ENCODE assay signal across 22 cellular contexts in genomic region chr1:29631836-29632420, GRCh38.
DNase-seq lines count a peak whose midpoint lies in the region; ATAC-seq, FAIRE-seq and TF ChIP-seq lines count a peak whose summit lies in the region.
"Had no signal": no experiment of that assay in that cellular context is flagged by ENCODE, and none has a peak within 500 bp of the region (broad histone marks: within the 10 kb centered on the region; RNA-seq: fewer than 3 reads in every experiment).

No MANE protein-coding gene starts in this region.

- H3K36me3 ChIP-seq in IMR-90 (ENCODE audit: control insufficient read depth, insufficient read depth, low read length) (no peaks in the 10 kb centered on the region), smooth muscle cell (ENCODE audit: low read depth) (no peaks in the 10 kb centered on the region), small intestine (ENCODE audit: control insufficient read depth in 2 of 2, insufficient read depth in 2 of 2, low read length in 2 of 2) (no peaks in the 10 kb centered on the region)
- H3K36me3 ChIP-seq: BE2C, SJSA1 had no signal

- H2BK15ac ChIP-seq in IMR-90 (ENCODE audit: low read depth, low read length) = no peak overlapping the region; the same call in 2 of the 3 replicates

- no peak for TF ChIP-seq RAD21 in IMR-90 (IDR thresholded peaks at IDR 0.05; ENCODE audit: low read length)

- no TSS peak for BruUV-seq in IMR-90 (replicated peaks; lab: Mats Ljungman, UMichigan)

- H4K20me1 ChIP-seq in IMR-90 (ENCODE audit: insufficient read depth, low read length) (no peaks in the 10 kb centered on the region; the same call in 1 of the 2 replicates), smooth muscle cell (ENCODE audit: low read depth) (no peaks in the 10 kb centered on the region)

- no peaks in the 10 kb centered on the region for H3K79me2 ChIP-seq in smooth muscle cell (ENCODE audit: low read depth)

- no peak overlapping the region for H3K23ac ChIP-seq in IMR-90 (ENCODE audit: low read depth, low read length)

- dilution Hi-C loops in IMR-90 (cut with HindIII; ENCODE audit: low sequenced_read_pairs, unreplicated experiment) = no loop called here

- no peak overlapping the region for H3K9ac ChIP-seq in IMR-90 (ENCODE audit: low read depth, low read length)
- H3K9ac ChIP-seq in smooth muscle cell (ENCODE audit: low read depth) = no peak overlapping the region

- peak; percentile 47 for ATAC-seq in IMR-90 (ENCODE audit: low read depth)
- no peak for ATAC-seq in GM18520 (IDR thresholded peaks at IDR 0.05; ENCODE audit: unreplicated experiment)
- ATAC-seq in HG02840 (IDR thresholded peaks at IDR 0.05; ENCODE audit: low FRiP score, unreplicated experiment) = no peak

- no peaks in the 10 kb centered on the region for H3K27me3 ChIP-seq in IMR-90 (ENCODE audit: control insufficient read depth, insufficient read depth, low read length)
- no peaks in the 10 kb centered on the region for H3K27me3 ChIP-seq in smooth muscle cell (ENCODE audit: low read depth)
- no peaks in the 10 kb centered on the region for H3K27me3 ChIP-seq in small intestine (ENCODE audit: control insufficient read depth in 2 of 2, insufficient read depth in 2 of 2, low read length in 2 of 2)
- H3K27me3 ChIP-seq: BE2C, SJSA1 had no signal

- H4K8ac ChIP-seq in IMR-90 (ENCODE audit: low read depth in 2 of 2, low read length in 2 of 2) = no peak overlapping the region

- intact Hi-C loops in IMR-90 (cut with micrococcal nuclease) = no loop called here

- H3K18ac ChIP-seq in IMR-90 (ENCODE audit: low read depth, low read length) = no peak overlapping the region; the same call in 1 of the 2 replicates

- in situ Hi-C loops in IMR-90 (cut with MboI; ENCODE audit: low sequenced_read_pairs) = no loop called here

- no peaks in the 10 kb centered on the region for H3F3A ChIP-seq in smooth muscle cell (ENCODE audit: low read depth)

- H4K91ac ChIP-seq in IMR-90 (ENCODE audit: insufficient read depth, low read depth, low read length) = no peak overlapping the region

- H3K9me1 ChIP-seq in IMR-90 (ENCODE audit: insufficient read depth, low read length) = no peaks in the 10 kb centered on the region

- peak overlapping the region; percentile 61 for H2BK120ac ChIP-seq in IMR-90 (ENCODE audit: low read depth, low read length)

- H2AFZ ChIP-seq in IMR-90 (replicated peaks; ENCODE audit: low read length, poor library complexity) = peak overlapping the region; percentile 66
- H2AFZ ChIP-seq in smooth muscle cell (ENCODE audit: low read depth) = no peak overlapping the region

- H3K4me3 ChIP-seq in IMR-90 (ENCODE audit: insufficient read depth, low read depth, low read length) = no peak overlapping the region
- no peak overlapping the region for H3K4me3 ChIP-seq in coronary artery
- H3K4me3 ChIP-seq in smooth muscle cell = no peak overlapping the region
- H3K4me3 ChIP-seq in small intestine (ENCODE audit: low read depth in 1 of 2, low read length in 2 of 2) = no peak overlapping the region
- H3K4me3 ChIP-seq: SJSA1 had no signal

- peak overlapping the region; percentile 65 for H3K4ac ChIP-seq in IMR-90 (ENCODE audit: low read depth, low read length)

- H3K4me2 ChIP-seq in IMR-90 (ENCODE audit: low read depth, low read length) (no peak overlapping the region), smooth muscle cell (peak overlapping the region; percentile 26)

- no peak overlapping the region for H2BK5ac ChIP-seq in IMR-90 (ENCODE audit: low read depth, low read length, poor library complexity, severe bottlenecking)

- no peak overlapping the region for H3K56ac ChIP-seq in IMR-90 (ENCODE audit: extremely low read depth, insufficient read depth, low read length)

- no CpG with 5 or more reads among the region's 8 CpGs for WGBS in IMR-90 (ENCODE audit: extremely low coverage in 2 of 2, insufficient read length in 1 of 2), 2 experiments
- WGBS in smooth muscle cell (ENCODE audit: low lambda C conversion rate) = 87% methylated on average over 8 of the region's 8 CpGs
- WGBS in small intestine, 3 donors = 40 to 61% (median 48%) methylated on average over 8 of the region's 8 CpGs

- DNase-seq in IMR-90 = no peak
- DNase-seq in coronary artery (ENCODE audit: low spot score) = peak; percentile 3
- DNase-seq in mesenteric fat pad (ENCODE audit: low spot score) = peak; percentile 51
- no peak for DNase-seq in smooth muscle cell (lab: John Stamatoyannopoulos, UW; ENCODE audit: unreplicated experiment)
- no peak for DNase-seq in small intestine
- DNase-seq: BE2C, DMS153, DND-41, Karpas-422, NCI-H1092, NCI-H1417 treated with DMSO at 0.1 percent for 48 hours, NCI-H187, NCI-H2081 treated with DMSO at 0.1 percent for 48 hours, NCI-H2171, NCI-H226, NCI-H510A, Right ventricle myocardium superior, RPMI8226 had no signal

- H4K5ac ChIP-seq in IMR-90 (ENCODE audit: low read depth, low read length) = no peak overlapping the region

- no peak for FAIRE-seq in small intestine (lab: Jason Lieb, UNC)

- TF ChIP-seq CTCF in IMR-90 (conservative IDR thresholded peaks at IDR 0.05; ENCODE audit: low read depth, low read length) = no peak
- TF ChIP-seq CTCF in coronary artery (IDR thresholded peaks at IDR 0.05) = no peak
- TF ChIP-seq CTCF in smooth muscle cell (IDR thresholded peaks at IDR 0.05; ENCODE audit: borderline replicate concordance, insufficient read depth, poor library complexity, severe bottlenecking) = no peak

- peak overlapping the region; percentile 83; the same call in 1 of the 2 replicates for H2AK5ac ChIP-seq in IMR-90 (ENCODE audit: low read depth, low read length)

- H3K4me1 ChIP-seq in IMR-90 (ENCODE audit: control insufficient read depth, insufficient read depth, low read length) (peaks cover 8% of the 10 kb centered on the region), smooth muscle cell (ENCODE audit: low read depth) (no peaks in the 10 kb centered on the region), small intestine (ENCODE audit: control insufficient read depth in 2 of 2, insufficient read depth in 1 of 2, low read depth in 1 of 2, low read length in 1 of 2) (no peaks in the 10 kb centered on the region)
- H3K4me1 ChIP-seq: BE2C, SJSA1 had no signal

- CTCF ChIA-PET in IMR-90 (lab: Yijun Ruan, JAX) = no interaction called here

- H2AK9ac ChIP-seq in IMR-90 (replicated peaks; ENCODE audit: low read depth, low read length, poor library complexity) = peak overlapping the region; percentile 58

- no peak for TF ChIP-seq POLR2A in IMR-90 (IDR thresholded peaks at IDR 0.05; ENCODE audit: low read depth, low read length)

- 0 out of 2 replicates have a peak, but pooled peaks cover 3% of the 10 kb centered on the region for H3K9me3 ChIP-seq in IMR-90 (ENCODE audit: control insufficient read depth, insufficient read depth, low read length)
- no peaks in the 10 kb centered on the region for H3K9me3 ChIP-seq in smooth muscle cell (replicated peaks; ENCODE audit: low read depth)
- H3K9me3 ChIP-seq in small intestine (ENCODE audit: control insufficient read depth, low read depth) = no peaks in the 10 kb centered on the region
- H3K9me3 ChIP-seq: BE2C, SJSA1 had no signal

- H2BK20ac ChIP-seq in IMR-90 (ENCODE audit: low read depth, low read length) = peak overlapping the region; percentile 29; the same call in 1 of the 2 replicates

- H3K27ac ChIP-seq in IMR-90 (ENCODE audit: insufficient read depth, low read length) (no peak overlapping the region), coronary artery (no peak overlapping the region), smooth muscle cell (ENCODE audit: low read depth) (no peak overlapping the region), small intestine (ENCODE audit: low read depth in 1 of 2, low read length in 1 of 2) (no peak overlapping the region)
- H3K27ac ChIP-seq: HL-60, SJSA1 had no signal

- H3K14ac ChIP-seq in IMR-90 (replicated peaks; ENCODE audit: low read depth, low read length) = no peak overlapping the region

- POLR2A ChIA-PET in IMR-90 (lab: Charles Lee; ENCODE audit: unreplicated experiment) = no interaction called here

- no peaks in the 10 kb centered on the region for H3K79me1 ChIP-seq in IMR-90 (ENCODE audit: low read depth in 1 of 2, low read length in 2 of 2)

TF ChIP-seq in IMR-90, 13 proteins besides CTCF, POLR2A, EP300 and RAD21:
- TF ChIP-seq RFX5 (IDR thresholded peaks at IDR 0.05; ENCODE audit: low read depth, low read length) (no peak), BHLHE40 (IDR thresholded peaks at IDR 0.05; ENCODE audit: low read depth, low read length) (no peak), NFE2L2 (IDR thresholded peaks at IDR 0.05; ENCODE audit: low read depth, low read length) (no peak), FOS (IDR thresholded peaks at IDR 0.05; ENCODE audit: low read depth, low read length) (no peak), ELK1 (IDR thresholded peaks at IDR 0.05; ENCODE audit: borderline replicate concordance, low read depth, low read length) (no peak), MAZ (IDR thresholded peaks at IDR 0.05; ENCODE audit: borderline replicate concordance, low read depth, low read length) (no peak), MAFK (IDR thresholded peaks at IDR 0.05; ENCODE audit: low read depth, low read length) (no peak), MXI1 (IDR thresholded peaks at IDR 0.05; ENCODE audit: borderline replicate concordance, low read depth, low read length) (no peak), USF2 (IDR thresholded peaks at IDR 0.05; ENCODE audit: low read depth, low read length) (no peak), CEBPB (IDR thresholded peaks at IDR 0.05; ENCODE audit: low read depth, low read length) (no peak), SMC3 (IDR thresholded peaks at IDR 0.05; ENCODE audit: low read depth, low read length) (no peak), RCOR1 (IDR thresholded peaks at IDR 0.05; ENCODE audit: insufficient replicate concordance, low read length) (no peak), CHD1 (IDR thresholded peaks at IDR 0.05; ENCODE audit: low read depth, low read length) (no peak)

Comparison
In these comparisons a context has a peak if more than half of its experiments do, and no peak if none do; other contexts are left out.
1. DNase-seq: peak in coronary artery (single experiment) and mesenteric fat pad (single experiment); none in IMR-90 (single experiment), smooth muscle cell (single experiment) and small intestine (single experiment).